ENCODE assay signal across 8 cellular contexts in the genomic region with DNA sequence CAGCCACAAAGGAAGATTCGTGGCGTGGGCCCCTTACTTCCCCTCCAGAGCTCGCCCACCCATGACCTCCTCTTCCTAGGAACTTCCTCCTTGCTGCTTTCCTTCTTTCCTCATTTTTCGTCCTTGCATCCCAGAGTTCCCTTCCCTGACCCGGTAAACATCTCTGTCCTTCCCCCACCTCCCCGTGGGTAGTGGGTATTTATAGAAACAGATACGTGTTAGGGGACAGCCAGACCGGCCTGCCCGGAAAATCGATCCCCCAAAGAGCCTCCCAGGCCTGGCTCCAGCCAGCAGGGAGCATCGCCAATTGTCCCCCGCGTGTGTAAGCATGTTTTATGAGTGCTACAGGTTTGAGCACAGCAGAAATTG. TPM values are rescaled to one million over a fixed set of nuclear protein-coding genes. Genes with fewer than 3 reads are reported as not detected.
DNase-seq lines count a peak whose midpoint lies in the region; ATAC-seq and TF ChIP-seq lines count a peak whose summit lies in the region.

No MANE protein-coding gene starts in this region.

- CTCF ChIA-PET in activated B cell treated with CpG ODN at 0.5 μM for 24 hours (lab: Charles Lee): interaction anchor here (1.2 to 1.6 kb wide), 2 partner anchors 293 to 294 kb away, joined by 4 to 9 read pairs; no protein-coding TSS in a partner anchor

- H3K27ac Mint-ChIP-seq in activated B cell treated with CpG ODN at 0.5 μM for 24 hours (peak overlapping the region; percentile 95), neural crest cell (ENCODE audit: unreplicated experiment) (peak overlapping the region; percentile 44)

- H3K36me3 Mint-ChIP-seq in activated B cell treated with CpG ODN at 0.5 μM for 24 hours (ENCODE audit: low read depth): peaks cover 28% of the 10 kb centered on the region
- H3K36me3 Mint-ChIP-seq in neural crest cell (ENCODE audit: low read depth): peaks cover 17% of the 10 kb centered on the region

- intact Hi-C loops in activated B cell treated with CpG ODN at 0.5 μM for 24 hours (cut with micrococcal nuclease): loop anchor here (2.0 to 5.0 kb wide), 3 partner anchors 109 to 392 kb away; no protein-coding TSS in a partner anchor

- H3K27me3 Mint-ChIP-seq in activated B cell treated with CpG ODN at 0.5 μM for 24 hours (no peaks in the 10 kb centered on the region), neural crest cell (ENCODE audit: low read depth) (peaks cover 6% of the 10 kb centered on the region)

- H3K9me3 Mint-ChIP-seq in activated B cell treated with CpG ODN at 0.5 μM for 24 hours (no peaks in the 10 kb centered on the region), neural crest cell (no peaks in the 10 kb centered on the region)

- TF ChIP-seq CTCF in activated B cell treated with CpG ODN at 0.5 μM for 24 hours (IDR thresholded peaks at IDR 0.05) (no peak), fibroblast of pulmonary artery (IDR thresholded peaks at IDR 0.05; ENCODE audit: low read length, missing control alignments) (no peak), neural crest cell (conservative IDR thresholded peaks at IDR 0.05) (no peak)

- POLR2A ChIA-PET in activated B cell treated with CpG ODN at 0.5 μM for 24 hours (lab: Charles Lee): interaction anchor here (0.9 to 4.7 kb wide), 5 partner anchors 10 to 381 kb away, joined by 3 to 55 read pairs (median 4); partner anchors contain the start of gene CAND1

- peak overlapping the region; percentile 97 for H3K4me3 Mint-ChIP-seq in activated B cell treated with CpG ODN at 0.5 μM for 24 hours
- H3K4me3 Mint-ChIP-seq in neural crest cell: peak overlapping the region; percentile 96

- H3K4me3 ChIP-seq in fibroblast of pulmonary artery (replicated peaks; ENCODE audit: low read depth, low read length): peak overlapping the region; percentile 82

- H3K4me1 Mint-ChIP-seq in activated B cell treated with CpG ODN at 0.5 μM for 24 hours: peaks cover 46% of the 10 kb centered on the region
- H3K4me1 Mint-ChIP-seq in neural crest cell: peaks cover 51% of the 10 kb centered on the region

- ATAC-seq in activated B cell treated with CpG ODN at 0.5 μM for 24 hours (ENCODE audit: low read depth): no peak
- ATAC-seq in HG02973 (IDR thresholded peaks at IDR 0.05; ENCODE audit: unreplicated experiment): no peak

- DNase-seq in stimulated activated CD4-positive, alpha-beta T cell treated with anti-CD3 and anti-CD28 coated beads, Interleukin-2, amount 100 ng/mL, for 24 hours: peak; percentile 21 to 30
- no peak for DNase-seq in stimulated activated CD4-positive, alpha-beta T cell treated with anti-CD3 and anti-CD28 coated beads, Interleukin-12 subunit alpha, Interleukin-12 subunit beta, amount 100 ng/mL, for 4 hours
- peak; percentile 24 for DNase-seq in activated B cell treated with CpG ODN at 0.5 μM for 24 hours
- DNase-seq in fibroblast of pulmonary artery (ENCODE audit: low read depth): no peak
- DNase-seq in neural crest cell (ENCODE audit: low read depth, low spot score): no peak
- no peak for DNase-seq in UCSD-AML1 (lab: John Stamatoyannopoulos, UW; ENCODE audit: unreplicated experiment)
- DNase-seq in glomerular visceral epithelial cell (ENCODE audit: extremely low spot score): no peak

RNA-seq across cellular contexts. Expression of gene DYRK2, which starts 1.6 kb away (rescaled TPM):
- 37.6 and 40.3 TPM in 2 replicates for total RNA-seq in activated B cell treated with CpG ODN at 0.5 μM for 24 hours
- total RNA-seq in neural crest cell: 47.3 and 48.1 TPM in 2 replicates

Comparison
In these comparisons a context has a peak if more than half of its experiments do, and no peak if none do; other contexts are left out.
1. DNase-seq: peak in stimulated activated CD4-positive, alpha-beta T cell treated with anti-CD3 and anti-CD28 coated beads, Interleukin-2, amount 100 ng/mL, for 24 hours (2 of 2) and activated B cell treated with CpG ODN at 0.5 μM for 24 hours (single experiment); none in stimulated activated CD4-positive, alpha-beta T cell treated with anti-CD3 and anti-CD28 coated beads, Interleukin-12 subunit alpha, Interleukin-12 subunit beta, amount 100 ng/mL, for 4 hours (single experiment), fibroblast of pulmonary artery (single experiment), neural crest cell (single experiment), UCSD-AML1 (single experiment) and glomerular visceral epithelial cell (single experiment).